7 cellular contexts compared by ENCODE assay signal in the genomic region with DNA sequence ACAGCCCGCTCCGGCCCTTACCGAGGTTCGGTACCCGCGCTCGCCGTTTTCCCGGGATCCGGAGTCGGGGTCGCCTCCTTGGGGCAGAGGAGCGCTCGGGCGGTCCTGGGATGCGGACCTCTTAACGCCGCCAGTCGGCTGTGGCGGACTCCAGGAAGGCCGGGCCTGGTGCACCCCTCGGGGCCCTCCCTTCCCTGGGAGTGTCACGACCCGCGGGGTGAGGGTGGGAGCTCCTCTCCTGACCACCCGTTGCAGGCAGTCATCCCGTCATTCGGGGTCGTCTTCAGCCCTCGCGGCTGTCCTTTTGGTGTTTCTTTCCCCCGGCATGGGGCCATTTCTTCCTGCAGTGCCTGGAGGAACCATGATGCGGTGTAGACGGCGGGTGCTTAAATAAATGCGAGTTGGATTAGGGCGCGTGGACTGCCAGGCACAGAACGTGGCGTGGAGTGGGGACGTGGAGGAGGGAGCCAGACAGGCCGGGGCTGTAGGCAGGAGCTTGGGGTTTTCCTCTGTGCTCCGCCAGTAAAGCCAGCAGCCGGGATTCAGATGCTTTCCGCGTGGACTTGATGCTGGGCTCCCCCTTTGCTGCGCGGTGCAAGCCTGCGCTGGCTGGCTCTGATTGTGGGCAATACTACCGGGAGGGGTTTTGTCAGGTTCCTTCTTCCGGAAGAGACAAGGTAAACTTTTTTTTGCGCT. TPM values are rescaled to one million over a fixed set of nuclear protein-coding genes. Genes with fewer than 3 reads are reported as not detected.
DNase-seq lines count a peak whose midpoint lies in the region; ATAC-seq, FAIRE-seq and TF ChIP-seq lines count a peak whose summit lies in the region.

No MANE protein-coding gene starts in this region.

- DNase-seq in GM12891 (ENCODE audit: insufficient read length, low spot score), result peak; percentile 32
- peak; percentile 84 for DNase-seq in NB4 (ENCODE audit: low read depth)
- peak; percentile 73 for DNase-seq in activated CD8-positive, alpha-beta T cell treated with anti-CD3 and anti-CD28 coated beads, Interleukin-2, amount 10 ng/mL, durations not matched to agents 7 days and 5 days
- DNase-seq in mesothelial cell of epicardium (ENCODE audit: low spot score in 2 of 2, unreplicated experiment in 2 of 2), result peak; percentile 34 to 66
- peak; percentile 13 to 26 for DNase-seq in stimulated activated CD8-positive, alpha-beta memory T cell treated with anti-CD3 and anti-CD28 coated beads, Interleukin-4, amount 100 ng/mL, for 1 hour (ENCODE audit: low read depth in 2 of 2, low spot score in 1 of 2)

- H3K9me3 Mint-ChIP-seq in activated CD8-positive, alpha-beta T cell treated with anti-CD3 and anti-CD28 coated beads, Interleukin-2, amount 10 ng/mL, durations not matched to agents 7 days and 5 days (ENCODE audit: insufficient read depth), result peaks cover 6% of the 10 kb centered on the region
- H3K9me3 Mint-ChIP-seq in mesothelial cell of epicardium, result peaks cover 6% of the 10 kb centered on the region

- H3K27ac ChIP-seq in HEK293 (ENCODE audit: extremely low read depth, low read depth, low read length), result peak overlapping the region; percentile 58; the same call in 1 of the 2 replicates

- H3K27me3 Mint-ChIP-seq in activated CD8-positive, alpha-beta T cell treated with anti-CD3 and anti-CD28 coated beads, Interleukin-2, amount 10 ng/mL, durations not matched to agents 7 days and 5 days (ENCODE audit: low read depth), result no peaks in the 10 kb centered on the region
- no peaks in the 10 kb centered on the region for H3K27me3 Mint-ChIP-seq in mesothelial cell of epicardium (ENCODE audit: low read depth)

- H3K4me3 Mint-ChIP-seq in activated CD8-positive, alpha-beta T cell treated with anti-CD3 and anti-CD28 coated beads, Interleukin-2, amount 10 ng/mL, durations not matched to agents 7 days and 5 days, result peak overlapping the region; percentile 91
- peak overlapping the region; percentile 86 for H3K4me3 Mint-ChIP-seq in mesothelial cell of epicardium

- TF ChIP-seq POLR2A in GM12891 (IDR thresholded peaks at IDR 0.05; ENCODE audit: low read depth, low read length), result peak; percentile 36; the same call in 1 of the 2 replicates
- TF ChIP-seq POLR2A in NB4 (IDR thresholded peaks at IDR 0.05; ENCODE audit: extremely low read depth, insufficient read length), result peak; percentile 39

- no peaks in the 10 kb centered on the region for H3K27me3 ChIP-seq in endocrine pancreas (ENCODE audit: control insufficient read depth, insufficient read depth, low read length)

- peak; percentile 47 for FAIRE-seq in GM12891 (lab: Jason Lieb, UNC)

- TF ChIP-seq CTCF in HEK293 (tag by site-specific recombination; IDR thresholded peaks at IDR 0.05) (no peak), NB4 (IDR thresholded peaks at IDR 0.05; ENCODE audit: low read depth, low read length) (peak; percentile 7), mesothelial cell of epicardium (IDR thresholded peaks at IDR 0.05; ENCODE audit: unreplicated experiment) (no peak)

- H3K4me1 ChIP-seq in HEK293 (ENCODE audit: control insufficient read depth, insufficient read depth, low read length) (no peaks in the 10 kb centered on the region), endocrine pancreas (ENCODE audit: control insufficient read depth, insufficient read depth, low read length) (no peaks in the 10 kb centered on the region)

- peaks cover 26% of the 10 kb centered on the region for H3K4me1 Mint-ChIP-seq in activated CD8-positive, alpha-beta T cell treated with anti-CD3 and anti-CD28 coated beads, Interleukin-2, amount 10 ng/mL, durations not matched to agents 7 days and 5 days (ENCODE audit: low read depth)
- H3K4me1 Mint-ChIP-seq in mesothelial cell of epicardium, result peaks cover 8% of the 10 kb centered on the region

- POLR2A ChIA-PET in HEK293 (lab: Yijun Ruan, JAX), result interaction anchor here (0.6 to 2.6 kb wide), 10 partner anchors 9 to 750 kb away, joined by 4 to 17 read pairs (median 5); a partner anchor contains a TSS
- POLR2A ChIA-PET in activated CD8-positive, alpha-beta T cell treated with anti-CD3 and anti-CD28 coated beads, Interleukin-2, amount 10 ng/mL, durations not matched to agents 7 days and 5 days (lab: Charles Lee), result interaction anchor here (0.8 to 4.4 kb wide), 16 partner anchors 14 to 751 kb away, joined by 3 to 53 read pairs (median 6); a partner anchor contains a TSS

- CTCF ChIA-PET in HEK293 (lab: Yijun Ruan, JAX), result interaction anchor here (0.6 to 1.1 kb wide), 3 partner anchors 19 to 21 kb away, joined by 3 to 4 read pairs (median 3); no protein-coding TSS in a partner anchor
- CTCF ChIA-PET in activated CD8-positive, alpha-beta T cell treated with anti-CD3 and anti-CD28 coated beads, Interleukin-2, amount 10 ng/mL, durations not matched to agents 7 days and 5 days (lab: Charles Lee), result interaction anchor here (1.5 kb wide), 1 partner anchor 173 kb away, joined by 4 read pairs; no protein-coding TSS in a partner anchor

- H3K27ac Mint-ChIP-seq in activated CD8-positive, alpha-beta T cell treated with anti-CD3 and anti-CD28 coated beads, Interleukin-2, amount 10 ng/mL, durations not matched to agents 7 days and 5 days, result peak overlapping the region; percentile 92
- peak overlapping the region; percentile 82 for H3K27ac Mint-ChIP-seq in mesothelial cell of epicardium

- ATAC-seq in activated CD8-positive, alpha-beta T cell treated with anti-CD3 and anti-CD28 coated beads, Interleukin-2, amount 10 ng/mL, durations not matched to agents 7 days and 5 days, result peak; percentile 35

- no peaks in the 10 kb centered on the region for H3K9me3 ChIP-seq in HEK293 (ENCODE audit: control insufficient read depth, insufficient read depth, low read depth, low read length)
- no peaks in the 10 kb centered on the region for H3K9me3 ChIP-seq in endocrine pancreas (ENCODE audit: control insufficient read depth, low read length)

- peak overlapping the region; percentile 87 for H3K9ac ChIP-seq in endocrine pancreas (ENCODE audit: control insufficient read depth, insufficient read depth, low read length)

- H3K36me3 Mint-ChIP-seq in activated CD8-positive, alpha-beta T cell treated with anti-CD3 and anti-CD28 coated beads, Interleukin-2, amount 10 ng/mL, durations not matched to agents 7 days and 5 days (ENCODE audit: low read depth), result peaks cover 17% of the 10 kb centered on the region
- H3K36me3 Mint-ChIP-seq in mesothelial cell of epicardium, result no peaks in the 10 kb centered on the region

- peak overlapping the region; percentile 91 for H3K4me3 ChIP-seq in HEK293 (ENCODE audit: low read depth, low read length)
- H3K4me3 ChIP-seq in NB4 (ENCODE audit: low read depth, low read length), result peak overlapping the region; percentile 95
- H3K4me3 ChIP-seq in endocrine pancreas (ENCODE audit: control insufficient read depth, insufficient read depth, low read length), result peak overlapping the region; percentile 93

- H3K36me3 ChIP-seq in HEK293 (ENCODE audit: control insufficient read depth in 2 of 2, insufficient read depth in 1 of 2, low read length in 2 of 2), result no peaks in the 10 kb centered on the region
- H3K36me3 ChIP-seq in endocrine pancreas (ENCODE audit: control insufficient read depth, insufficient read depth, low read length), result no peaks in the 10 kb centered on the region

TF ChIP-seq in GM12891, 5 proteins besides CTCF, POLR2A, EP300 and RAD21:
- TF ChIP-seq SPI1 (IDR thresholded peaks at IDR 0.05; ENCODE audit: low read depth, low read length) (no peak), POU2F2 (IDR thresholded peaks at IDR 0.05; ENCODE audit: low read depth, low read length) (peak; percentile 23; the same call in 1 of the 2 replicates), POLR2AphosphoS5 (IDR thresholded peaks at IDR 0.05; ENCODE audit: low read depth, low read length) (0 out of 2 replicates have a peak, but pooled peaks have one; percentile 43), TAF1 (IDR thresholded peaks at IDR 0.05; ENCODE audit: low read depth, low read length) (peak; percentile 32; the same call in 1 of the 2 replicates)

TF ChIP-seq in HEK293, 187 proteins besides CTCF, POLR2A, EP300 and RAD21 (continues in another document):
- TF ChIP-seq, protein P1, sequence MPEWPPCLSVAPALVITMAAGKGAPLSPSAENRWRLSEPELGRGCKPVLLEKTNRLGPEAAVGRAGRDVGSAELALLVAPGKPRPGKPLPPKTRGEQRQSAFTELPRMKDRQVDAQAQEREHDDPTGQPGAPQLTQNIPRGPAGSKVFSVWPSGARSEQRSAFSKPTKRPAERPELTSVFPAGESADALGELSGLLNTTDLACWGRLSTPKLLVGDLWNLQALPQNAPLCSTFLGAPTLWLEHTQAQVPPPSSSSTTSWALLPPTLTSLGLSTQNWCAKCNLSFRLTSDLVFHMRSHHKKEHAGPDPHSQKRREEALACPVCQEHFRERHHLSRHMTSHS (tag by site-specific recombination; IDR thresholded peaks at IDR 0.05), result no peak
- TF ChIP-seq ZNF768 (tag by site-specific recombination; IDR thresholded peaks at IDR 0.05), result 0 out of 2 replicates have a peak, but pooled peaks have one; percentile 24
- TF ChIP-seq GLI4 (tag by site-specific recombination; IDR thresholded peaks at IDR 0.05), result no peak
- TF ChIP-seq REPIN1 (tag by site-specific recombination; IDR thresholded peaks at IDR 0.05; ENCODE audit: low read depth), result no peak
- no peak for TF ChIP-seq KLF1 (tag by site-specific recombination; IDR thresholded peaks at IDR 0.05)
- TF ChIP-seq KLF8 (tag by site-specific recombination; IDR thresholded peaks at IDR 0.05), result 0 out of 2 replicates have a peak, but pooled peaks have one; percentile 9
- TF ChIP-seq ZBTB20 (tag by site-specific recombination; IDR thresholded peaks at IDR 0.05), result peak; percentile 49; the same call in 1 of the 2 replicates
- peak; percentile 57 for TF ChIP-seq ZNF335 (tag by site-specific recombination; conservative IDR thresholded peaks at IDR 0.05)
- peak; percentile 54; the same call in 1 of the 2 replicates for TF ChIP-seq GLIS2 (tag by site-specific recombination; IDR thresholded peaks at IDR 0.05)
- TF ChIP-seq ZBTB48 (tag by site-specific recombination; IDR thresholded peaks at IDR 0.05), result no peak
- no peak for TF ChIP-seq RBAK (tag by site-specific recombination; IDR thresholded peaks at IDR 0.05)

RNA-seq across cellular contexts. Expression of a gene that starts 0.8 kb away (rescaled TPM):
- 17.4 TPM for polyA plus RNA-seq in GM12891 (2012; ENCODE audit: low read depth, missing spikeins)
- total RNA-seq in activated CD8-positive, alpha-beta T cell treated with anti-CD3 and anti-CD28 coated beads, Interleukin-2, amount 10 ng/mL, durations not matched to agents 7 days and 5 days, result 10 to 100 TPM; 52.9 to 53.4 TPM
- 25.4 to 26.8 TPM (median 25.7 TPM) in 3 replicates for total RNA-seq in mesothelial cell of epicardium

Comparison
In these comparisons a context has a peak if more than half of its experiments do, and no peak if none do; other contexts are left out.
1. Peak in every context shown above with its lines: DNase-seq, ATAC-seq, H3K4me3 ChIP-seq and H3K27ac ChIP-seq.
2. DNase-seq: peak in every context shown above with its lines; median percentile 84 in NB4; 73 in activated CD8-positive, alpha-beta T cell treated with anti-CD3 and anti-CD28 coated beads, Interleukin-2, amount 10 ng/mL, durations not matched to agents 7 days and 5 days; 50 in mesothelial cell of epicardium; 32 in GM12891; 20 in stimulated activated CD8-positive, alpha-beta memory T cell treated with anti-CD3 and anti-CD28 coated beads, Interleukin-4, amount 100 ng/mL, for 1 hour.